ENCODE assay signal across 16 cellular contexts in genomic region chr2:237916296-237916695, GRCh38. TPM values are rescaled to one million over a fixed set of nuclear protein-coding genes. Genes with fewer than 3 reads are reported as not detected.
"Had no signal": no experiment of that assay in that cellular context is flagged by ENCODE, and none has a peak within 500 bp of the region (broad histone marks: within the 10 kb centered on the region; RNA-seq: fewer than 3 reads in every experiment).

No MANE protein-coding gene starts in this region.

- DNase-seq: central memory CD4-positive, alpha-beta T cell; effector CD8-positive, alpha-beta T cell; heart left ventricle; hippocampal formation; kidney glomerular epithelial cell; natural killer cell; nucleus accumbens; small intestine; stimulated activated CD4-positive, alpha-beta T cell treated with anti-CD3 and anti-CD28 coated beads, Interleukin-2, amount 100 ng/mL, for 48 hours; stimulated activated naive CD8-positive, alpha-beta T cell treated with anti-CD3 and anti-CD28 coated beads, Interleukin-15, Interleukin-2, amounts not matched to agents 100 U/mL and 50 U/mL, for 24 hours had no signal

- H3K9me3 Mint-ChIP-seq: mesothelial cell of epicardium, natural killer cell, neural crest cell had no signal

- H3K36me3 Mint-ChIP-seq: mesothelial cell of epicardium, natural killer cell had no signal

- H3K27ac Mint-ChIP-seq: mesothelial cell of epicardium, natural killer cell had no signal

- ATAC-seq: esophagus mucosa; heart left ventricle; natural killer cell; pancreas; stimulated activated naive CD8-positive, alpha-beta T cell treated with anti-CD3 and anti-CD28 coated beads, Interleukin-15, Interleukin-2, amounts not matched to agents 100 U/mL and 50 U/mL, for 24 hours had no signal

- H3K4me3 Mint-ChIP-seq: mesothelial cell of epicardium, natural killer cell, neural crest cell had no signal

- H3K4me1 Mint-ChIP-seq: mesothelial cell of epicardium had no signal

RNA-seq across cellular contexts. Expression of gene RAMP1, which starts 56.9 kb away (rescaled TPM):
- total RNA-seq: glomerular endothelial cell, pulmonary artery endothelial cell had no signal
